In genomic region chr2:37084797-37085196, GRCh38 we compare ENCODE assay signal across 9 cellular contexts. TPM values are rescaled to one million over a fixed set of nuclear protein-coding genes. Genes with fewer than 3 reads are reported as not detected.
DNase-seq lines count a peak whose midpoint lies in the region; ATAC-seq and TF ChIP-seq lines count a peak whose summit lies in the region.
"Had no signal": no experiment of that assay in that cellular context is flagged by ENCODE, and none has a peak within 500 bp of the region (broad histone marks: within the 10 kb centered on the region; RNA-seq: fewer than 3 reads in every experiment).

No MANE protein-coding gene starts in this region.

- H3K9ac ChIP-seq in MM.1S (ENCODE audit: low read length) = peak overlapping the region; percentile 79

- H4K20me1 ChIP-seq in MM.1S (ENCODE audit: insufficient read depth, low read length) = no peaks in the 10 kb centered on the region

- H3K79me2 ChIP-seq in MM.1S (ENCODE audit: low read length) = peaks cover 84% of the 10 kb centered on the region

- CTCF ChIA-PET in CD4-positive, alpha-beta T cell (lab: Charles Lee) = interaction anchor here (1.7 kb wide), 1 partner anchor 13 kb away, joined by 4 read pairs; no protein-coding TSS in a partner anchor

- WGBS in ovary, 3 donors = 1 to 3% (median 1%) methylated on average over 10 of the region's 10 CpGs

- peaks cover 25% of the 10 kb centered on the region for H3K36me3 Mint-ChIP-seq in CD4-positive, alpha-beta T cell (ENCODE audit: low read depth)

- no peak for TF ChIP-seq EP300 in ovary (IDR thresholded peaks at IDR 0.05)

- H3K27ac Mint-ChIP-seq in CD4-positive, alpha-beta T cell = no peak overlapping the region
- H3K27ac Mint-ChIP-seq: T-cell had no signal

- ATAC-seq in CD4-positive, alpha-beta T cell (ENCODE audit: poor library complexity) = no peak
- ATAC-seq in GM19351 (IDR thresholded peaks at IDR 0.05; ENCODE audit: unreplicated experiment) = no peak

- H3K27me3 Mint-ChIP-seq in CD4-positive, alpha-beta T cell = no peaks in the 10 kb centered on the region
- H3K27me3 Mint-ChIP-seq: T-cell had no signal

- DNase-seq in CD4-positive, alpha-beta T cell = no peak
- DNase-seq in MM.1S (no peak), epithelial cell of esophagus (ENCODE audit: low read depth) (no peak), ovary (no peak), KG1 (lab: John Stamatoyannopoulos, UW) (no peak), GF-D8 (lab: John Stamatoyannopoulos, UW) (no peak)
- DNase-seq in stimulated activated CD4-positive, alpha-beta T cell treated with anti-CD3 and anti-CD28 coated beads, Interleukin-4, amount 100 ng/mL, for 4 hours = no peak

- TF ChIP-seq CTCF in CD4-positive, alpha-beta T cell (IDR thresholded peaks at IDR 0.05) = no peak
- TF ChIP-seq CTCF in MM.1S (IDR thresholded peaks at IDR 0.05; ENCODE audit: low read length) (no peak), epithelial cell of esophagus (IDR thresholded peaks at IDR 0.05; ENCODE audit: insufficient read depth, low read depth, low read length, missing control alignments) (no peak), ovary (IDR thresholded peaks at IDR 0.05) (no peak)

- H3K4me3 ChIP-seq in MM.1S (ENCODE audit: low read length) (peak overlapping the region; percentile 96), epithelial cell of esophagus (ENCODE audit: low read length) (peak overlapping the region; percentile 99), ovary (peak overlapping the region; percentile 87)

- H3K27ac ChIP-seq in CD4-positive, alpha-beta T cell (ENCODE audit: low read depth, low read length) = peak overlapping the region; percentile 82
- H3K27ac ChIP-seq in MM.1S (ENCODE audit: low read length) = peak overlapping the region; percentile 87; the same call in 1 of the 2 replicates
- no peak overlapping the region for H3K27ac ChIP-seq in ovary

- H3K4me1 ChIP-seq in MM.1S (ENCODE audit: low read length) = peaks cover 48% of the 10 kb centered on the region
- H3K4me1 ChIP-seq in ovary (ENCODE audit: insufficient read depth) = peaks cover 6% of the 10 kb centered on the region

- no peak overlapping the region for H3K4me3 Mint-ChIP-seq in CD4-positive, alpha-beta T cell
- H3K4me3 Mint-ChIP-seq: T-cell had no signal

- H3K36me3 ChIP-seq in MM.1S (replicated peaks; ENCODE audit: insufficient read depth, low read length) (no peaks in the 10 kb centered on the region; the same call in none of the 2 replicates), ovary (no peaks in the 10 kb centered on the region)

- H3F3A ChIP-seq in MM.1S (ENCODE audit: insufficient read depth, low read length) = peaks cover 15% of the 10 kb centered on the region

- no peaks in the 10 kb centered on the region for H3K9me3 Mint-ChIP-seq in CD4-positive, alpha-beta T cell
- H3K9me3 Mint-ChIP-seq: T-cell had no signal

- peak overlapping the region; percentile 92 for H3K4me2 ChIP-seq in MM.1S (ENCODE audit: low read depth, low read length)

- no peaks in the 10 kb centered on the region for H3K9me2 ChIP-seq in MM.1S (replicated peaks; ENCODE audit: insufficient read depth, low read length)

- H3K9me3 ChIP-seq in CD4-positive, alpha-beta T cell (ENCODE audit: control insufficient read depth, low read length) = no peaks in the 10 kb centered on the region
- no peaks in the 10 kb centered on the region for H3K9me3 ChIP-seq in MM.1S (replicated peaks; ENCODE audit: insufficient read depth, low read length)
- no peaks in the 10 kb centered on the region for H3K9me3 ChIP-seq in ovary

- intact Hi-C loops in CD4-positive, alpha-beta T cell (cut with DNase I, micrococcal nuclease) = loop anchor here (5.0 to 10.0 kb wide), 7 partner anchors 68 to 1660 kb away; partner anchors contain the start of genes STRN (in 2 of the 2), ATL2 (in 1 of the 2), CEBPZ (in 1 of the 2) and CEBPZOS (in 1 of the 2)
- intact Hi-C loops in ovary (cut with DNase I) = no loop called here

- peak overlapping the region; percentile 87 for H2AFZ ChIP-seq in MM.1S (ENCODE audit: low read length)

- H3K27me3 ChIP-seq in CD4-positive, alpha-beta T cell (ENCODE audit: control insufficient read depth, insufficient read depth, low read length) = no peaks in the 10 kb centered on the region
- H3K27me3 ChIP-seq in MM.1S (replicated peaks; ENCODE audit: insufficient read depth, low read length) = no peaks in the 10 kb centered on the region
- no peaks in the 10 kb centered on the region for H3K27me3 ChIP-seq in ovary

- POLR2A ChIA-PET in CD4-positive, alpha-beta T cell (lab: Charles Lee) = interaction anchor here (0.8 to 2.2 kb wide), 9 partner anchors 9 to 147 kb away, joined by 3 to 16 read pairs (median 4); partner anchors contain the start of genes CEBPZ, CEBPZOS, EIF2AK2 and NDUFAF7

- H3K4me1 Mint-ChIP-seq in CD4-positive, alpha-beta T cell (ENCODE audit: low read depth) = no peaks in the 10 kb centered on the region

- TF ChIP-seq POLR2A in ovary (IDR thresholded peaks at IDR 0.05) = no peak

RNA-seq across cellular contexts. Expression of gene GPATCH11, which starts 0.5 kb away (rescaled TPM):
- total RNA-seq in CD4-positive, alpha-beta T cell = 1 to 10 TPM; 4.0 to 4.1 TPM
- total RNA-seq in ovary = 1 to 10 TPM; 3.2 to 8.8 (median 6.9) TPM
- 1 to 10 TPM; 3.9 to 7.4 TPM for polyA plus RNA-seq in ovary

RNA-seq across cellular contexts. Expression of gene HEATR5B, which starts 0.6 kb away (rescaled TPM):
- total RNA-seq in CD4-positive, alpha-beta T cell = 10 to 100 TPM; 23.4 to 23.9 TPM
- total RNA-seq in ovary = 10 to 100 TPM; 12.3 to 27.4 (median 16.4) TPM
- polyA plus RNA-seq in ovary = 10 to 100 TPM in 1 of 2 donors, 1 to 10 TPM in 1; 8.3 to 12.5 TPM

Comparison
In these comparisons a context has a peak if more than half of its experiments do, and no peak if none do; other contexts are left out.
1. H3K27ac ChIP-seq: peak in CD4-positive, alpha-beta T cell (single experiment) and MM.1S (single experiment); none in ovary (0 of 2).
2. intact Hi-C loops: an anchor here in CD4-positive, alpha-beta T cell (5.0 to 10.0 kb wide); none called in ovary.
3. Peak in every context shown above with its lines, with median percentiles within 50 percentile points of each other: H3K4me3 ChIP-seq.